Comparison of ENCODE assay signal across 39 cellular contexts in the genomic region with DNA sequence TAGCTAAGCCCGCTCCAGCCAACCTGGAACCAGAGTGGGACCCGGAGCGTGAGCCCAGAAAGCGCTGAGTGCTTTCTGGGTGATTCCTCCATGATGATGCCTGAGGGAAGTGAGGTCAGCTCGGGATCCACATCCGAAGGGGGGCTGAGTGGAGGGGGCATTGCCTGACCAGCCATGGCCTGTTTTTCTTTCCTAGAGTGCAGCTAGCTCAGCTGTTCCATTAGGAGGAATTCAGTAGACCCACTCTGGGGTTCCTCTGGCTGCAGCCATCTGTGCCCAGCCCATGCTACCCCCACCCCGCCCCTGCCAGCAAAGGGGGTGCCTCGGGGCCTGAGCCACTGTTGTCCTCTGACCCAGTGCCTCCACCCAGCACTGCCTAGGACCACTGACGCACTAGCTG. TPM values are rescaled to one million over a fixed set of nuclear protein-coding genes. Genes with fewer than 3 reads are reported as not detected.
"Had no signal": no experiment of that assay in that cellular context is flagged by ENCODE, and none has a peak within 500 bp of the region (broad histone marks: within the 10 kb centered on the region; RNA-seq: fewer than 3 reads in every experiment).

No MANE protein-coding gene starts in this region.

- H3K27ac ChIP-seq: brain microvascular endothelial cell, cardiac muscle cell, Peyer's patch, VCaP had no signal

- ATAC-seq: activated CD8-positive, alpha-beta memory T cell treated with anti-CD3 and anti-CD28 coated beads, Interleukin-2, amount 10 ng/mL, durations not matched to agents 7 days and 5 days; activated T-cell treated with anti-CD3 and anti-CD28 coated beads, Interleukin-2, amount 50 U/mL, for 72 hours; activated T-helper 17 cell treated with anti-CD3 and anti-CD28 coated beads, Interleukin-2, amount 50 U/mL, for 72 hours; K562; PC-3 had no signal

- H3K4me3 Mint-ChIP-seq: activated CD4-positive, alpha-beta memory T cell treated with anti-CD3 and anti-CD28 coated beads, Interleukin-2, amount 10 ng/mL, durations not matched to agents 7 days and 5 days; activated CD8-positive, alpha-beta memory T cell treated with anti-CD3 and anti-CD28 coated beads, Interleukin-2, amount 10 ng/mL, durations not matched to agents 7 days and 5 days; activated naive CD8-positive, alpha-beta T cell treated with anti-CD3 and anti-CD28 coated beads for 36 hours; activated T-cell treated with anti-CD3 and anti-CD28 coated beads, Interleukin-2, amount 50 U/mL, for 72 hours; activated T-helper 17 cell treated with anti-CD3 and anti-CD28 coated beads, Interleukin-2, amount 50 U/mL, for 72 hours had no signal

- H3K9me3 Mint-ChIP-seq: activated CD4-positive, alpha-beta memory T cell treated with anti-CD3 and anti-CD28 coated beads, Interleukin-2, amount 10 ng/mL, durations not matched to agents 7 days and 5 days; activated naive CD8-positive, alpha-beta T cell treated with anti-CD3 and anti-CD28 coated beads for 36 hours; activated T-cell treated with anti-CD3 and anti-CD28 coated beads, Interleukin-2, amount 50 U/mL, for 72 hours; activated T-helper 17 cell treated with anti-CD3 and anti-CD28 coated beads, Interleukin-2, amount 50 U/mL, for 72 hours had no signal

- H3K4me1 Mint-ChIP-seq: activated CD4-positive, alpha-beta memory T cell treated with anti-CD3 and anti-CD28 coated beads, Interleukin-2, amount 10 ng/mL, durations not matched to agents 7 days and 5 days; activated CD8-positive, alpha-beta memory T cell treated with anti-CD3 and anti-CD28 coated beads, Interleukin-2, amount 10 ng/mL, durations not matched to agents 7 days and 5 days; activated naive CD8-positive, alpha-beta T cell treated with anti-CD3 and anti-CD28 coated beads for 36 hours; activated T-helper 17 cell treated with anti-CD3 and anti-CD28 coated beads, Interleukin-2, amount 50 U/mL, for 72 hours had no signal

- H3K27me3 Mint-ChIP-seq: activated CD4-positive, alpha-beta memory T cell treated with anti-CD3 and anti-CD28 coated beads, Interleukin-2, amount 10 ng/mL, durations not matched to agents 7 days and 5 days; activated CD8-positive, alpha-beta memory T cell treated with anti-CD3 and anti-CD28 coated beads, Interleukin-2, amount 10 ng/mL, durations not matched to agents 7 days and 5 days; activated naive CD8-positive, alpha-beta T cell treated with anti-CD3 and anti-CD28 coated beads for 36 hours; activated T-helper 17 cell treated with anti-CD3 and anti-CD28 coated beads, Interleukin-2, amount 50 U/mL, for 72 hours had no signal

- H3K27me3 ChIP-seq: brain microvascular endothelial cell, cardiac muscle cell, Peyer's patch had no signal

- H3K4me3 ChIP-seq: cardiac muscle cell, K562, Peyer's patch had no signal

- H3K9me3 ChIP-seq: Peyer's patch had no signal

- H3K27ac Mint-ChIP-seq: activated CD4-positive, alpha-beta memory T cell treated with anti-CD3 and anti-CD28 coated beads, Interleukin-2, amount 10 ng/mL, durations not matched to agents 7 days and 5 days; activated CD8-positive, alpha-beta memory T cell treated with anti-CD3 and anti-CD28 coated beads, Interleukin-2, amount 10 ng/mL, durations not matched to agents 7 days and 5 days; activated naive CD8-positive, alpha-beta T cell treated with anti-CD3 and anti-CD28 coated beads for 36 hours; activated T-cell treated with anti-CD3 and anti-CD28 coated beads, Interleukin-2, amount 50 U/mL, for 72 hours; activated T-helper 17 cell treated with anti-CD3 and anti-CD28 coated beads, Interleukin-2, amount 50 U/mL, for 72 hours had no signal

- H3K4me1 ChIP-seq: Peyer's patch had no signal

- DNase-seq: activated CD4-positive, alpha-beta memory T cell treated with anti-CD3 and anti-CD28 coated beads, Interleukin-2, amount 10 ng/mL, durations not matched to agents 7 days and 5 days; activated CD4-positive, alpha-beta T cell treated with anti-CD3 and anti-CD28 coated beads for 1 hour; activated CD4-positive, alpha-beta T cell treated with anti-CD3 and anti-CD28 coated beads for 48 hours; activated CD4-positive, CD25-positive, alpha-beta regulatory T cell; activated CD8-positive, alpha-beta memory T cell treated with anti-CD3 and anti-CD28 coated beads for 24 hours; activated CD8-positive, alpha-beta memory T cell treated with anti-CD3 and anti-CD28 coated beads, Interleukin-2, amount 10 ng/mL, durations not matched to agents 7 days and 5 days; activated CD8-positive, alpha-beta memory T cell treated with anti-CD3 and anti-CD28 coated beads, Interleukin-2, amount 50 U/mL, for 48 hours; activated effector memory CD4-positive, alpha-beta T cell treated with anti-CD3 and anti-CD28 coated beads, Interleukin-2, amount 50 U/mL, for 16 hours; activated naive CD4-positive, alpha-beta T cell; activated naive CD4-positive, alpha-beta T cell treated with anti-CD3 and anti-CD28 coated beads, Interleukin-2, amount 50 U/mL, for 16 hours; activated naive CD8-positive, alpha-beta T cell treated with anti-CD3 and anti-CD28 coated beads for 36 hours; activated T-cell treated with anti-CD3 and anti-CD28 coated beads, Interleukin-2, amount 50 U/mL, for 72 hours; amniotic stem cell; brain microvascular endothelial cell; NCI-H1092 treated with DMSO at 0.1 percent for 48 hours; NCI-H1417; NCI-H146; NCI-H187; NCI-H2029 treated with DMSO at 0.1 percent for 48 hours; NCI-H2107; NCI-H2171; NCI-H510A; NCI-H526; NCI-H748 treated with DMSO at 0.1 percent for 48 hours; NK-92 treated with Interleukin-12 subunit alpha and Interleukin-12 subunit beta, amount 100 ng/mL, for 24 hours; PC-3; Peyer's patch; Right ventricle myocardium superior; RPMI8226; SW 1271; T-helper 1 cell; T-helper 2 cell; T-helper 9 cell had no signal

RNA-seq across cellular contexts. Expression of a gene that starts 15.8 kb away (rescaled TPM):
- total RNA-seq: activated CD4-positive, alpha-beta memory T cell treated with anti-CD3 and anti-CD28 coated beads, Interleukin-2, amount 10 ng/mL, durations not matched to agents 7 days and 5 days; activated CD8-positive, alpha-beta memory T cell treated with anti-CD3 and anti-CD28 coated beads, Interleukin-2, amount 10 ng/mL, durations not matched to agents 7 days and 5 days; activated naive CD8-positive, alpha-beta T cell treated with anti-CD3 and anti-CD28 coated beads for 36 hours; activated T-helper 17 cell treated with anti-CD3 and anti-CD28 coated beads, Interleukin-2, amount 50 U/mL, for 72 hours; aorta; K562; M059J; PC-3; Right ventricle myocardium superior had no signal

RNA-seq across cellular contexts. Expression of a gene that starts 32.1 kb away (rescaled TPM):
- total RNA-seq: activated CD4-positive, alpha-beta memory T cell treated with anti-CD3 and anti-CD28 coated beads, Interleukin-2, amount 10 ng/mL, durations not matched to agents 7 days and 5 days; activated CD8-positive, alpha-beta memory T cell treated with anti-CD3 and anti-CD28 coated beads, Interleukin-2, amount 10 ng/mL, durations not matched to agents 7 days and 5 days; activated naive CD8-positive, alpha-beta T cell treated with anti-CD3 and anti-CD28 coated beads for 36 hours; activated T-cell treated with anti-CD3 and anti-CD28 coated beads, Interleukin-2, amount 50 U/mL, for 72 hours; activated T-helper 17 cell treated with anti-CD3 and anti-CD28 coated beads, Interleukin-2, amount 50 U/mL, for 72 hours had no signal
